In the genomic region with DNA sequence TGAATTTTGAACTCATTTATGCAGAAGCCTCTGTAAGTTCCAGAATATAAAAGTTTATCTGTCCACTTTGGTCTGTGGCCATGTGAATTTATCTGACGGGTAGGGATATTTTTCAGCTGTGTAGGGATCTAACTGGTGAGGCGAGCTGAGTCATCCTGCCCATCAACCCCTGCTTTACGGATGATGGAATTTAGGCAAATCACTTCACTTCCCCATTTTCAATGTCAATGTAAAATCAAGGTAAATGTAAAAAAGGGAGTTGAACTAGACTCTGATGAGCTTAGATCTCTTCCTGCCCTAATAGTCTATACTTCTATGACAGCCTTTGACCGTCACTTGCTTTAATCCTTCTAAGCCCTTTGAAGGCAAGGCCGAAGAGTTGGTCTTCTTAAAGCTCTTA, we compare ENCODE assay signal across 1 cellular context.
TF ChIP-seq lines count a peak whose summit lies in the region.

No MANE protein-coding gene starts in this region.

TF ChIP-seq in GM23338, 12 proteins besides CTCF, POLR2A, EP300 and RAD21 (continued from another document):
- TF ChIP-seq, protein P1, sequence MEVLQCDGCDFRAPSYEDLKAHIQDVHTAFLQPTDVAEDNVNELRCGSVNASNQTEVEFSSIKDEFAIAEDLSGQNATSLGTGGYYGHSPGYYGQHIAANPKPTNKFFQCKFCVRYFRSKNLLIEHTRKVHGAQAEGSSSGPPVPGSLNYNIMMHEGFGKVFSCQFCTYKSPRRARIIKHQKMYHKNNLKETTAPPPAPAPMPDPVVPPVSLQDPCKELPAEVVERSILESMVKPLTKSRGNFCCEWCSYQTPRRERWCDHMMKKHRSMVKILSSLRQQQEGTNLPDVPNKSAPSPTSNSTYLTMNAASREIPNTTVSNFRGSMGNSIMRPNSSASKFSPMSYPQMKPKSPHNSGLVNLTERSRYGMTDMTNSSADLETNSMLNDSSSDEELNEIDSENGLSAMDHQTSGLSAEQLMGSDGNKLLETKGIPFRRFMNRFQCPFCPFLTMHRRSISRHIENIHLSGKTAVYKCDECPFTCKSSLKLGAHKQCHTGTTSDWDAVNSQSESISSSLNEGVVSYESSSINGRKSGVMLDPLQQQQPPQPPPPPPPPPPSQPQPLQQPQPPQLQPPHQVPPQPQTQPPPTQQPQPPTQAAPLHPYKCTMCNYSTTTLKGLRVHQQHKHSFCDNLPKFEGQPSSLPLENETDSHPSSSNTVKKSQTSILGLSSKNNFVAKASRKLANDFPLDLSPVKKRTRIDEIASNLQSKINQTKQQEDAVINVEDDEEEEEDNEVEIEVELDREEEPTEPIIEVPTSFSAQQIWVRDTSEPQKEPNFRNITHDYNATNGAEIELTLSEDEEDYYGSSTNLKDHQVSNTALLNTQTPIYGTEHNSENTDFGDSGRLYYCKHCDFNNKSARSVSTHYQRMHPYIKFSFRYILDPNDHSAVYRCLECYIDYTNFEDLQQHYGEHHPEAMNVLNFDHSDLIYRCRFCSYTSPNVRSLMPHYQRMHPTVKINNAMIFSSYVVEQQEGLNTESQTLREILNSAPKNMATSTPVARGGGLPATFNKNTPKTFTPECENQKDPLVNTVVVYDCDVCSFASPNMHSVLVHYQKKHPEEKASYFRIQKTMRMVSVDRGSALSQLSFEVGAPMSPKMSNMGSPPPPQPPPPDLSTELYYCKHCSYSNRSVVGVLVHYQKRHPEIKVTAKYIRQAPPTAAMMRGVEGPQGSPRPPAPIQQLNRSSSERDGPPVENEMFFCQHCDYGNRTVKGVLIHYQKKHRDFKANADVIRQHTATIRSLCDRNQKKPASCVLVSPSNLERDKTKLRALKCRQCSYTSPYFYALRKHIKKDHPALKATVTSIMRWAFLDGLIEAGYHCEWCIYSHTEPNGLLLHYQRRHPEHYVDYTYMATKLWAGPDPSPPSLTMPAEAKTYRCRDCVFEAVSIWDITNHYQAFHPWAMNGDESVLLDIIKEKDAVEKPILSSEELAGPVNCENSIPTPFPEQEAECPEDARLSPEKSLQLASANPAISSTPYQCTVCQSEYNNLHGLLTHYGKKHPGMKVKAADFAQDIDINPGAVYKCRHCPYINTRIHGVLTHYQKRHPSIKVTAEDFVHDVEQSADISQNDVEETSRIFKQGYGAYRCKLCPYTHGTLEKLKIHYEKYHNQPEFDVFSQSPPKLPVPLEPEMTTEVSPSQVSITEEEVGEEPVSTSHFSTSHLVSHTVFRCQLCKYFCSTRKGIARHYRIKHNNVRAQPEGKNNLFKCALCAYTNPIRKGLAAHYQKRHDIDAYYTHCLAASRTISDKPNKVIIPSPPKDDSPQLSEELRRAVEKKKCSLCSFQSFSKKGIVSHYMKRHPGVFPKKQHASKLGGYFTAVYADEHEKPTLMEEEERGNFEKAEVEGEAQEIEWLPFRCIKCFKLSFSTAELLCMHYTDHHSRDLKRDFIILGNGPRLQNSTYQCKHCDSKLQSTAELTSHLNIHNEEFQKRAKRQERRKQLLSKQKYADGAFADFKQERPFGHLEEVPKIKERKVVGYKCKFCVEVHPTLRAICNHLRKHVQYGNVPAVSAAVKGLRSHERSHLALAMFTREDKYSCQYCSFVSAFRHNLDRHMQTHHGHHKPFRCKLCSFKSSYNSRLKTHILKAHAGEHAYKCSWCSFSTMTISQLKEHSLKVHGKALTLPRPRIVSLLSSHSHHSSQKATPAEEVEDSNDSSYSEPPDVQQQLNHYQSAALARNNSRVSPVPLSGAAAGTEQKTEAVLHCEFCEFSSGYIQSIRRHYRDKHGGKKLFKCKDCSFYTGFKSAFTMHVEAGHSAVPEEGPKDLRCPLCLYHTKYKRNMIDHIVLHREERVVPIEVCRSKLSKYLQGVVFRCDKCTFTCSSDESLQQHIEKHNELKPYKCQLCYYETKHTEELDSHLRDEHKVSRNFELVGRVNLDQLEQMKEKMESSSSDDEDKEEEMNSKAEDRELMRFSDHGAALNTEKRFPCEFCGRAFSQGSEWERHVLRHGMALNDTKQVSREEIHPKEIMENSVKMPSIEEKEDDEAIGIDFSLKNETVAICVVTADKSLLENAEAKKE (CRISPR knock-in tag; IDR thresholded peaks at IDR 0.05) = no peak
- TF ChIP-seq CREB1 (CRISPR knock-in tag; IDR thresholded peaks at IDR 0.05; ENCODE audit: low read depth) = no peak
